8 cellular contexts compared by ENCODE assay signal in the genomic region with DNA sequence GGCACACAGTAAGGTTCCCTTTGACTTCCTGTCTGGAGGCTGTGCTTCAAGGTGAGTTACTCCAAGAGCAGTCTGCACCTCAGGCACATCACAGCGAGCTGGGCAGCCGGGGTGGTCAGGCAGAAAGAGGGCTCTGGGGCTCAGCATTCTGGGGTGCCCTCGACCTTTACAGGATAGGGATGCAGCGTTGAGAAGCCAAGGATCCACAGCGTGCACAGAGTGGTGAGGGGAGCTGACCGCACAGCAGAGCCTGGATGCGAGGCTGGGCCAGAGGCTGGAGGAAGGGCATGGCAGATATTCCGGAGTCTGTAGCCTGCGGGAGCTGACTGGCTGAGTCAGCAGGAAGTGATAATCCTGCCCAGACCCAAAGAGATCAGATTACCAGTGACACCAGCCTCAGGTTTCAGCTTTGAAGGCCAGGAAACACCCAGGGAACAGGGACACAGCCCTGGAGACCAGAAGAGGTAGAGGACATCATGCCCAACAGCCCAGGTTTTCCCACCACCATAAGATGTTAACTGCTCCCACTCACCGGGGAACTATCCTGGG. TPM values are rescaled to one million over a fixed set of nuclear protein-coding genes. Genes with fewer than 3 reads are reported as not detected.
A peak's percentile ranks its signal among the peaks of the same experiment; 100 is the strongest.
DNase-seq lines count a peak whose midpoint lies in the region; TF ChIP-seq lines count a peak whose summit lies in the region.

No MANE protein-coding gene starts in this region.

- peak overlapping the region; percentile 97 for H2AFZ ChIP-seq in SK-N-SH (ENCODE audit: low read depth)
- no peak overlapping the region for H2AFZ ChIP-seq in smooth muscle cell (ENCODE audit: low read depth)

- WGBS in SK-N-SH (ENCODE audit: low lambda C conversion rate) = 53% methylated on average over 8 of the region's 10 CpGs
- 13% methylated on average over 10 of the region's 10 CpGs for WGBS in smooth muscle cell (ENCODE audit: low lambda C conversion rate)
- WGBS in stomach, 5 donors = 66 to 74% (median 69%) methylated on average over 10 of the region's 10 CpGs

- TF ChIP-seq RAD21 in SK-N-SH (IDR thresholded peaks at IDR 0.05; ENCODE audit: low read length) = no peak

- intact Hi-C loops in stomach (cut with DNase I; ENCODE audit: low total_unique reads) = no loop called here

- peak overlapping the region; percentile 5 for H3K4me3 Mint-ChIP-seq in glutamatergic neuron (ENCODE audit: unreplicated experiment)

- no peaks in the 10 kb centered on the region for H3K79me2 ChIP-seq in SK-N-SH (ENCODE audit: insufficient read depth)
- no peaks in the 10 kb centered on the region for H3K79me2 ChIP-seq in smooth muscle cell (ENCODE audit: low read depth)

- no peaks in the 10 kb centered on the region for H4K20me1 ChIP-seq in SK-N-SH (ENCODE audit: insufficient read depth)
- H4K20me1 ChIP-seq in smooth muscle cell (ENCODE audit: low read depth) = no peaks in the 10 kb centered on the region

- in situ Hi-C loops in KBM-7 (cut with MboI; ENCODE audit: low pct_unique_long_range_greater_than_20kb, low sequenced_read_pairs) = no loop called here

- peaks cover 5 to 29% of the 10 kb centered on the region in 2 experiments; a peak in 3 of 4 replicates for H3K4me1 ChIP-seq in SK-N-SH (ENCODE audit: control insufficient read depth in 1 of 2, insufficient read depth in 2 of 2, low read depth in 1 of 2, low read length in 1 of 2)
- peaks cover 36% of the 10 kb centered on the region for H3K4me1 ChIP-seq in smooth muscle cell (ENCODE audit: low read depth)
- peaks cover 0 to 18% (median 12%) of the 10 kb centered on the region in 4 donors for H3K4me1 ChIP-seq in stomach

- peaks cover 3% of the 10 kb centered on the region for H3K9me3 Mint-ChIP-seq in glutamatergic neuron (ENCODE audit: unreplicated experiment)

- peak; percentile 62 for DNase-seq in HK-2 (ENCODE audit: unreplicated experiment)
- DNase-seq in SK-N-SH = peak; percentile 36
- DNase-seq in glutamatergic neuron = peak; percentile 30
- DNase-seq in smooth muscle cell (lab: John Stamatoyannopoulos, UW; ENCODE audit: unreplicated experiment) = peak; percentile 36
- DNase-seq in erythroblast (lab: John Stamatoyannopoulos, UW) = no peak
- no peak for DNase-seq in stomach
- DNase-seq in stimulated activated CD4-positive, alpha-beta T cell treated with anti-CD3 and anti-CD28 coated beads, Interleukin-4, amount 100 ng/mL, for 24 hours = no peak
- DNase-seq in KBM-7 = no peak

- TF ChIP-seq CTCF in SK-N-SH (IDR thresholded peaks at IDR 0.05) = no peak
- no peak for TF ChIP-seq CTCF in glutamatergic neuron (IDR thresholded peaks at IDR 0.05; ENCODE audit: partially characterized antibody, unreplicated experiment)
- TF ChIP-seq CTCF in smooth muscle cell (IDR thresholded peaks at IDR 0.05; ENCODE audit: borderline replicate concordance, insufficient read depth, poor library complexity, severe bottlenecking) = no peak
- no peak for TF ChIP-seq CTCF in stomach (IDR thresholded peaks at IDR 0.05)

- no peaks in the 10 kb centered on the region for H3K9me2 ChIP-seq in SK-N-SH

- H3K27ac Mint-ChIP-seq in glutamatergic neuron (ENCODE audit: unreplicated experiment) = peak overlapping the region; percentile 77

- TF ChIP-seq EP300 in SK-N-SH (IDR thresholded peaks at IDR 0.05; ENCODE audit: borderline replicate concordance in 1 of 2, low read depth in 1 of 2, low read length in 1 of 2) (0 out of 4 replicates have a peak, but pooled peaks of 1 of the 2 experiments have one; percentile 6), stomach (IDR thresholded peaks at IDR 0.05) (no peak)

- no peaks in the 10 kb centered on the region for H3K36me3 Mint-ChIP-seq in glutamatergic neuron (ENCODE audit: unreplicated experiment)

- POLR2A ChIA-PET in SK-N-SH (lab: Yijun Ruan, JAX) = no interaction called here

- no peaks in the 10 kb centered on the region for H3K36me3 ChIP-seq in SK-N-SH (replicated peaks in 1 of 2; ENCODE audit: control insufficient read depth in 1 of 2, insufficient read depth in 2 of 2, low read length in 1 of 2)
- H3K36me3 ChIP-seq in smooth muscle cell (ENCODE audit: low read depth) = no peaks in the 10 kb centered on the region
- H3K36me3 ChIP-seq in stomach = no peaks in the 10 kb centered on the region

- H3K4me2 ChIP-seq in SK-N-SH (peak overlapping the region; percentile 17), smooth muscle cell (peak overlapping the region; percentile 81)

- no peaks in the 10 kb centered on the region for H3K9me3 ChIP-seq in SK-N-SH
- H3K9me3 ChIP-seq in smooth muscle cell (replicated peaks; ENCODE audit: low read depth) = no peaks in the 10 kb centered on the region
- H3K9me3 ChIP-seq in stomach = no peaks in the 10 kb centered on the region

- H3K27me3 ChIP-seq in SK-N-SH (ENCODE audit: insufficient read depth) (no peaks in the 10 kb centered on the region), smooth muscle cell (ENCODE audit: low read depth) (no peaks in the 10 kb centered on the region), stomach (no peaks in the 10 kb centered on the region)

- TF ChIP-seq POLR2A in erythroblast (IDR thresholded peaks at IDR 0.05; ENCODE audit: low read length) = no peak
- TF ChIP-seq POLR2A in stomach (IDR thresholded peaks at IDR 0.05) = no peak

- H3K27ac ChIP-seq in SK-N-SH (ENCODE audit: low read depth in 2 of 2, low read length in 1 of 2) (peak overlapping the region; percentile 12 to 26; a peak in 2 of 4 replicates), smooth muscle cell (ENCODE audit: low read depth) (peak overlapping the region; percentile 96), stomach (peak overlapping the region in 1 of 5 donors; percentile 30)

- H3K4me3 ChIP-seq in SK-N-SH (ENCODE audit: low read depth in 2 of 2, low read length in 1 of 2) (no peak overlapping the region; a peak in 1 of 4 replicates), smooth muscle cell (peak overlapping the region; percentile 31), stomach (no peak overlapping the region)

- H3F3A ChIP-seq in SK-N-SH (replicated peaks; ENCODE audit: insufficient read depth) (no peaks in the 10 kb centered on the region), smooth muscle cell (ENCODE audit: low read depth) (peaks cover 14% of the 10 kb centered on the region)

- H3K9ac ChIP-seq in SK-N-SH = peak overlapping the region; percentile 41; the same call in 1 of the 2 replicates
- peak overlapping the region; percentile 90 for H3K9ac ChIP-seq in smooth muscle cell (ENCODE audit: low read depth)

- H3K4me1 Mint-ChIP-seq in glutamatergic neuron (ENCODE audit: low read depth, unreplicated experiment) = peaks cover 24% of the 10 kb centered on the region

- CTCF ChIA-PET in SK-N-SH (lab: Yijun Ruan, JAX) = interaction anchor here (0.7 to 1.5 kb wide), 5 partner anchors 23 to 534 kb away, joined by 3 to 4 read pairs (median 3); partner anchors contain the start of gene CCDC110

- H3K27me3 Mint-ChIP-seq in glutamatergic neuron (ENCODE audit: unreplicated experiment) = peaks cover 7% of the 10 kb centered on the region

TF ChIP-seq in SK-N-SH, 30 proteins besides CTCF, POLR2A, EP300 and RAD21 (continues in another document):
- TF ChIP-seq, protein P1, sequence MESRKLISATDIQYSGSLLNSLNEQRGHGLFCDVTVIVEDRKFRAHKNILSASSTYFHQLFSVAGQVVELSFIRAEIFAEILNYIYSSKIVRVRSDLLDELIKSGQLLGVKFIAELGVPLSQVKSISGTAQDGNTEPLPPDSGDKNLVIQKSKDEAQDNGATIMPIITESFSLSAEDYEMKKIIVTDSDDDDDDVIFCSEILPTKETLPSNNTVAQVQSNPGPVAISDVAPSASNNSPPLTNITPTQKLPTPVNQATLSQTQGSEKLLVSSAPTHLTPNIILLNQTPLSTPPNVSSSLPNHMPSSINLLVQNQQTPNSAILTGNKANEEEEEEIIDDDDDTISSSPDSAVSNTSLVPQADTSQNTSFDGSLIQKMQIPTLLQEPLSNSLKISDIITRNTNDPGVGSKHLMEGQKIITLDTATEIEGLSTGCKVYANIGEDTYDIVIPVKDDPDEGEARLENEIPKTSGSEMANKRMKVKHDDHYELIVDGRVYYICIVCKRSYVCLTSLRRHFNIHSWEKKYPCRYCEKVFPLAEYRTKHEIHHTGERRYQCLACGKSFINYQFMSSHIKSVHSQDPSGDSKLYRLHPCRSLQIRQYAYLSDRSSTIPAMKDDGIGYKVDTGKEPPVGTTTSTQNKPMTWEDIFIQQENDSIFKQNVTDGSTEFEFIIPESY (IDR thresholded peaks at IDR 0.05; ENCODE audit: borderline replicate concordance, low read depth) = no peak
- TF ChIP-seq CHD2 (IDR thresholded peaks at IDR 0.05; ENCODE audit: low read length, partially characterized antibody) = no peak
- TF ChIP-seq JUND (IDR thresholded peaks at IDR 0.05) = peak; percentile 46
- TF ChIP-seq, protein P2, sequence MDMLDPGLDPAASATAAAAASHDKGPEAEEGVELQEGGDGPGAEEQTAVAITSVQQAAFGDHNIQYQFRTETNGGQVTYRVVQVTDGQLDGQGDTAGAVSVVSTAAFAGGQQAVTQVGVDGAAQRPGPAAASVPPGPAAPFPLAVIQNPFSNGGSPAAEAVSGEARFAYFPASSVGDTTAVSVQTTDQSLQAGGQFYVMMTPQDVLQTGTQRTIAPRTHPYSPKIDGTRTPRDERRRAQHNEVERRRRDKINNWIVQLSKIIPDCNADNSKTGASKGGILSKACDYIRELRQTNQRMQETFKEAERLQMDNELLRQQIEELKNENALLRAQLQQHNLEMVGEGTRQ (IDR thresholded peaks at IDR 0.05; ENCODE audit: borderline replicate concordance, low read depth, low read length) = no peak
- TF ChIP-seq FOSL2 (IDR thresholded peaks at IDR 0.05; ENCODE audit: borderline replicate concordance, low read depth) = peak; percentile 54; the same call in 1 of the 2 replicates
- TF ChIP-seq YY1 (IDR thresholded peaks at IDR 0.05; ENCODE audit: low read depth) = peak; percentile 42; the same call in 1 of the 2 replicates
- TF ChIP-seq ELF1 (IDR thresholded peaks at IDR 0.05) = no peak

RNA-seq across cellular contexts. Expression of gene PDLIM3, which starts 38.4 kb away (rescaled TPM):
- polyA plus RNA-seq in SK-N-SH (2012; rRNA removed) = 0.08 and 0.58 TPM in 2 replicates
- polyA plus RNA-seq in SK-N-SH (2012; cell fraction: cytosol; rRNA removed) = 0.17 and 0.24 TPM in 2 replicates
- 0.23 and 0.47 TPM in 2 replicates for polyA plus RNA-seq in SK-N-SH (2012; cell fraction: nucleus; rRNA removed)
- 262 TPM for total RNA-seq in glutamatergic neuron (ENCODE audit: unreplicated experiment)
- total RNA-seq in smooth muscle cell = 691 and 781 TPM in 2 replicates
- polyA plus RNA-seq in smooth muscle cell = 309 and 356 TPM in 2 replicates
- total RNA-seq in stomach = 100 to 1,000 TPM in 4 of 5 donors, 10 to 100 TPM in 1; 83.1 to 755 (median 259) TPM
- polyA plus RNA-seq in stomach = 100 to 1,000 TPM in 1 of 3 donors, 10 to 100 TPM in 2; 73.9 to 112 (median 77.0) TPM

Comparison
In these comparisons a context has a peak if more than half of its experiments do, and no peak if none do; other contexts are left out.
1. DNase-seq: peak in HK-2 (single experiment), SK-N-SH (single experiment), glutamatergic neuron (single experiment) and smooth muscle cell (single experiment); none in erythroblast (0 of 2), stomach (single experiment), stimulated activated CD4-positive, alpha-beta T cell treated with anti-CD3 and anti-CD28 coated beads, Interleukin-4, amount 100 ng/mL, for 24 hours (single experiment) and KBM-7 (single experiment).